1 cellular context compared by ENCODE assay signal in the genomic region with DNA sequence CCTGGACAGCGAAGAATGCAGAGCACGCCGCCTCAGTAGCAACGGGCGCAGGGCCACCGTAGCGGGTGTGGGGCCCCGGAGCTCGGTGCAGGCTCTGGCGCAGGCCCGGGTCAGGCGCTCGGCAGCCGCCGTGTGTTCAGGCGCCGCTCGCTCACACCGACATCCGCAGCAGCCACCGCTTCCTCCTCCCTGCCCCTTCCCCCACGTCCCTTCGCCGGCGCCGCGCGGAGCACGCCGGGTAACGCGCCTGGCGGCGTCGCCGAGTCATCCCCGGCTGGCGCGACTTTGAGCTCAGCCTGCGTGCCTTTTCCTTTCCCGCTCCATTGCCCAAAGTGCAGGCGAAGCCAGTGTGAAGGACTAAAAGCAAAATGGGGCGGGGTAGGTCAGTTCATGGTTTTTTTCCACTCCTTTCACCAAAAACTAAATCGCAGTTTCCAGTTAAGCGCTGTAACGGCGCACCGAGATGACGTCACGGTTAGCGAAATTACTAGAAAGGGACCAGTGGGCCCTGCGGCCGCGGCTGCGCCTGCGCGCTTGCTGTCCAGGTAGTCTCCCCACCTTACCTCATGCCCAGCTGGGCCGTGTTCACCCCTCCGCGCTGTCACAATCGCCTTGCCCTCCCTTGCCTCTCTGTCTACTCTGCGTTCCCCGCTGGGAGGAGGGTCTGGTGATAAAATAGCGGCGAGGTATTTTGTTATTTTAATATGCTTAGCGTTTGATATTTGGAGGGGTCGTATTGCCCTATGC.
A peak's percentile ranks its signal among the peaks of the same experiment; 100 is the strongest.
TF ChIP-seq lines count a peak whose summit lies in the region.

Gene UBQLN1, minus strand, starts transcription at position 191 of the 747 bp plus-strand sequence. CDS start 279 bp downstream, outside the sequence.

TF ChIP-seq in HepG2, 621 proteins besides CTCF, POLR2A, EP300 and RAD21 (continued from another document and continues in another):
- TF ChIP-seq RBFOX2 (IDR thresholded peaks at IDR 0.05; ENCODE audit: low read depth, low read length) (peak; percentile 97), REL (CRISPR knock-in tag; conservative IDR thresholded peaks at IDR 0.05) (no peak; the same call in 1 of the 2 replicates), SALL1 (CRISPR knock-in tag; IDR thresholded peaks at IDR 0.05) (peak; percentile 72), HMGXB4 (CRISPR knock-in tag; IDR thresholded peaks at IDR 0.05; ENCODE audit: borderline replicate concordance in 1 of 2, low read depth in 1 of 2) (peak; percentile 75 to 84), HHEX (CRISPR knock-in tag; IDR thresholded peaks at IDR 0.05) (no peak), ZNF619 (CRISPR knock-in tag; IDR thresholded peaks at IDR 0.05) (peak; percentile 76), TAF15 (IDR thresholded peaks at IDR 0.05; ENCODE audit: low read depth, low read length, poor library complexity, severe bottlenecking) (no peak), ZNF550 (CRISPR knock-in tag; IDR thresholded peaks at IDR 0.05; ENCODE audit: borderline replicate concordance) (0 out of 2 replicates have a peak, but pooled peaks have one; percentile 19), ZNF20 (CRISPR knock-in tag; IDR thresholded peaks at IDR 0.05) (no peak), FOXJ3 (CRISPR knock-in tag; IDR thresholded peaks at IDR 0.05; ENCODE audit: borderline replicate concordance) (no peak), PHF21A (CRISPR knock-in tag; IDR thresholded peaks at IDR 0.05) (no peak; the same call in 1 of the 2 replicates), USF2 (IDR thresholded peaks at IDR 0.05; ENCODE audit: low read depth, low read length) (no peak), USF2 (CRISPR knock-in tag; IDR thresholded peaks at IDR 0.05; ENCODE audit: borderline replicate concordance) (peak; percentile 42; the same call in 1 of the 2 replicates), ZNF362 (CRISPR knock-in tag; IDR thresholded peaks at IDR 0.05; ENCODE audit: borderline replicate concordance) (no peak; the same call in 1 of the 2 replicates), MIER2 (CRISPR knock-in tag; IDR thresholded peaks at IDR 0.05) (no peak), KAT8 (CRISPR knock-in tag; IDR thresholded peaks at IDR 0.05) (peak; percentile 98), ZNF44 (CRISPR knock-in tag; IDR thresholded peaks at IDR 0.05) (0 out of 2 replicates have a peak, but pooled peaks have one; percentile 69), ZNF503 (CRISPR knock-in tag; IDR thresholded peaks at IDR 0.05) (no peak; the same call in 1 of the 2 replicates), MBNL3 (CRISPR knock-in tag; conservative IDR thresholded peaks at IDR 0.05) (no peak), TEAD2 (CRISPR knock-in tag; IDR thresholded peaks at IDR 0.05) (0 out of 2 replicates have a peak, but pooled peaks have one; percentile 12), ZNF615 (CRISPR knock-in tag; IDR thresholded peaks at IDR 0.05; ENCODE audit: borderline replicate concordance) (0 out of 2 replicates have a peak, but pooled peaks have one; percentile 26), ISX (CRISPR knock-in tag; conservative IDR thresholded peaks at IDR 0.05) (no peak), ZBTB42 (CRISPR knock-in tag; IDR thresholded peaks at IDR 0.05) (no peak), ZNF292 (CRISPR knock-in tag; IDR thresholded peaks at IDR 0.05; ENCODE audit: borderline replicate concordance, low read depth) (no peak), ZNF781 (CRISPR knock-in tag; IDR thresholded peaks at IDR 0.05; ENCODE audit: borderline replicate concordance, not compliant biosample characterization) (no peak), SNAPC2 (CRISPR knock-in tag; IDR thresholded peaks at IDR 0.05) (peak; percentile 68; the same call in 1 of the 2 replicates), MXD3 (CRISPR knock-in tag; IDR thresholded peaks at IDR 0.05) (peak; percentile 39), MAFF (IDR thresholded peaks at IDR 0.05; ENCODE audit: low read depth, low read length) (no peak), BRD4 (CRISPR knock-in tag; IDR thresholded peaks at IDR 0.05) (peak; percentile 21; the same call in 1 of the 2 replicates), BHLHE40 (IDR thresholded peaks at IDR 0.05; ENCODE audit: low read length) (no peak), ZNF280D (CRISPR knock-in tag; IDR thresholded peaks at IDR 0.05) (no peak), HBP1 (CRISPR knock-in tag; IDR thresholded peaks at IDR 0.05; ENCODE audit: low read depth) (peak; percentile 65), ZNF350 (CRISPR knock-in tag; IDR thresholded peaks at IDR 0.05; ENCODE audit: borderline replicate concordance, low read depth) (peak; percentile 55; the same call in 1 of the 2 replicates), SP1 (IDR thresholded peaks at IDR 0.05) (no peak), SP1 (CRISPR knock-in tag; IDR thresholded peaks at IDR 0.05) (peak; percentile 48; the same call in 1 of the 2 replicates), ZNF678 (CRISPR knock-in tag; IDR thresholded peaks at IDR 0.05) (peak; percentile 53; the same call in 1 of the 2 replicates), CERS6 (CRISPR knock-in tag; IDR thresholded peaks at IDR 0.05) (no peak), SMC3 (IDR thresholded peaks at IDR 0.05; ENCODE audit: low read length) (no peak)
- TF ChIP-seq, protein P1, sequence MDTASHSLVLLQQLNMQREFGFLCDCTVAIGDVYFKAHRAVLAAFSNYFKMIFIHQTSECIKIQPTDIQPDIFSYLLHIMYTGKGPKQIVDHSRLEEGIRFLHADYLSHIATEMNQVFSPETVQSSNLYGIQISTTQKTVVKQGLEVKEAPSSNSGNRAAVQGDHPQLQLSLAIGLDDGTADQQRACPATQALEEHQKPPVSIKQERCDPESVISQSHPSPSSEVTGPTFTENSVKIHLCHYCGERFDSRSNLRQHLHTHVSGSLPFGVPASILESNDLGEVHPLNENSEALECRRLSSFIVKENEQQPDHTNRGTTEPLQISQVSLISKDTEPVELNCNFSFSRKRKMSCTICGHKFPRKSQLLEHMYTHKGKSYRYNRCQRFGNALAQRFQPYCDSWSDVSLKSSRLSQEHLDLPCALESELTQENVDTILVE (CRISPR knock-in tag; IDR thresholded peaks at IDR 0.05) = peak; percentile 71
- TF ChIP-seq, protein P2, sequence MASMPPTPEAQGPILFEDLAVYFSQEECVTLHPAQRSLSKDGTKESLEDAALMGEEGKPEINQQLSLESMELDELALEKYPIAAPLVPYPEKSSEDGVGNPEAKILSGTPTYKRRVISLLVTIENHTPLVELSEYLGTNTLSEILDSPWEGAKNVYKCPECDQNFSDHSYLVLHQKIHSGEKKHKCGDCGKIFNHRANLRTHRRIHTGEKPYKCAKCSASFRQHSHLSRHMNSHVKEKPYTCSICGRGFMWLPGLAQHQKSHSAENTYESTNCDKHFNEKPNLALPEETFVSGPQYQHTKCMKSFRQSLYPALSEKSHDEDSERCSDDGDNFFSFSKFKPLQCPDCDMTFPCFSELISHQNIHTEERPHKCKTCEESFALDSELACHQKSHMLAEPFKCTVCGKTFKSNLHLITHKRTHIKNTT (CRISPR knock-in tag; IDR thresholded peaks at IDR 0.05) = no peak
- TF ChIP-seq, protein P3, sequence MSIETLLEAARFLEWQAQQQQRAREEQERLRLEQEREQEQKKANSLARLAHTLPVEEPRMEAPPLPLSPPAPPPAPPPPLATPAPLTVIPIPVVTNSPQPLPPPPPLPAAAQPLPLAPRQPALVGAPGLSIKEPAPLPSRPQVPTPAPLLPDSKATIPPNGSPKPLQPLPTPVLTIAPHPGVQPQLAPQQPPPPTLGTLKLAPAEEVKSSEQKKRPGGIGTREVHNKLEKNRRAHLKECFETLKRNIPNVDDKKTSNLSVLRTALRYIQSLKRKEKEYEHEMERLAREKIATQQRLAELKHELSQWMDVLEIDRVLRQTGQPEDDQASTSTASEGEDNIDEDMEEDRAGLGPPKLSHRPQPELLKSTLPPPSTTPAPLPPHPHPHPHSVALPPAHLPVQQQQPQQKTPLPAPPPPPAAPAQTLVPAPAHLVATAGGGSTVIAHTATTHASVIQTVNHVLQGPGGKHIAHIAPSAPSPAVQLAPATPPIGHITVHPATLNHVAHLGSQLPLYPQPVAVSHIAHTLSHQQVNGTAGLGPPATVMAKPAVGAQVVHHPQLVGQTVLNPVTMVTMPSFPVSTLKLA (IDR thresholded peaks at IDR 0.05) = peak; percentile 18; the same call in 1 of the 2 replicates
